ENCODE assay signal across 8 cellular contexts in the genomic region with DNA sequence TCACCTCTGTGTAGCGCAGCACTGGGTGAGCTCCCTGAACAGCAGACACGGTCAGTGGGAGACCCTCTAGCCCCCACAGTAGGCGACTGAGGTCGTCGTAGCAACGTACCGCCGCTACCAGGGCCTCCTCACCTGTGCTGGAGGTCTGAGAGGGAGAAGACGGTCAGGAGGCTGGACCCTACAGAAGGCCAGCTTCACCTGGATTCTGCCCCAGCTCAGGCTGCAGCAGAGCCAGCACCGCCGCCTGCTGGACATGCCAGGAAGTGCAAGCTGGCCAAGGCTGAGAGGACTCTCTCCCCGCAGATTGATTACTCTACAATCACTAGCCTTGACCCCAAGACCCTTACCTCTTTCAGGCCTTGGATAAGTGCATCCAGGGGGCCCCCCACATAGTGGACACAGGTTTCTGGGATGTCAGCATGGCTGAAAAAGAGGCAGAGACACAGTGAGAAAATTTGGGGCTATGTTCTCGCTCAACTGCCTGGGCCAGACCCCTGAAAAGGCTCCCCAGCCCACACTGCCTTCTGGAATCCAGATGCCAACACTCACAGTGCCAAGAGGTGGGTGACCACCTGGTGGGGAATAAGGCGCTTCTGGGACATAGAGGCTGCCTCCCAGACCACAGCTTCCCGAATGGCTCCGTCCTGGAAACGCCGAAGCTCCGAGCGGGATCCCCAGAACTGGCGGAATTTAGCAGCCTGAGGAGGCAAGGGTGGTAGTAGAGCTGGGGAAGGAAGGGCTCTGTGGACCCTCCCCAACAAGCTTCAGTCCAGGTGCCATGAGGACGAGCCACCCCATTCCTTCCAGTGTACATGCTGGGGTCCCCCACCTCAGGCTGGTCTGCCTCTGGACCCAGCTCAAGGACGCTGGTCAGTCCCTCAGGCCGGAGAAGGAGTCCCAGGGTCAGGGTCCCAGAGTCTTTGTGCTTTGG. TPM values are rescaled to one million over a fixed set of nuclear protein-coding genes. Genes with fewer than 3 reads are reported as not detected.
DNase-seq lines count a peak whose midpoint lies in the region; ATAC-seq and TF ChIP-seq lines count a peak whose summit lies in the region.

No MANE protein-coding gene starts in this region.

- H3K9me3 Mint-ChIP-seq in brain = no peaks in the 10 kb centered on the region

- peaks cover 4% of the 10 kb centered on the region for H3K4me1 Mint-ChIP-seq in brain

- TF ChIP-seq CTCF in HL-60 (IDR thresholded peaks at IDR 0.05; ENCODE audit: insufficient read depth, low read length) (peak; percentile 95), WERI-Rb-1 (IDR thresholded peaks at IDR 0.05; ENCODE audit: low read depth, low read length) (peak; percentile 99), brain (conservative IDR thresholded peaks at IDR 0.05) (peak; percentile 88 to 97)

- H3K27ac ChIP-seq in HL-60 (replicated peaks) (no peak overlapping the region), WERI-Rb-1 (no peak overlapping the region)

- no peaks in the 10 kb centered on the region for H3K9me3 ChIP-seq in WERI-Rb-1 (ENCODE audit: severe bottlenecking)

- H3K27me3 ChIP-seq in HL-60 (ENCODE audit: insufficient read depth, poor library complexity, severe bottlenecking) (no peaks in the 10 kb centered on the region), WERI-Rb-1 (ENCODE audit: insufficient read depth, low read depth, severe bottlenecking) (no peaks in the 10 kb centered on the region)

- ATAC-seq in GM21367 (IDR thresholded peaks at IDR 0.05; ENCODE audit: unreplicated experiment) = no peak

- peak overlapping the region in 1 of 5 experiments; percentile 12 for H3K4me3 Mint-ChIP-seq in brain

- no peaks in the 10 kb centered on the region for H3K27me3 Mint-ChIP-seq in brain

- H3K4me3 ChIP-seq in HL-60 (replicated peaks; ENCODE audit: insufficient read depth, low read length) = no peak overlapping the region
- H3K4me3 ChIP-seq in WERI-Rb-1 (ENCODE audit: low read depth, low read length) = no peak overlapping the region

- peaks cover 88% of the 10 kb centered on the region for H3K36me3 ChIP-seq in WERI-Rb-1

- H3K27ac Mint-ChIP-seq in brain = no peak overlapping the region

- DNase-seq in DMS114 treated with DMSO at 0.1 percent for 48 hours (lab: John Stamatoyannopoulos, UW; ENCODE audit: unreplicated experiment) = peak; percentile 4
- DNase-seq in HL-60 (ENCODE audit: low read depth in 1 of 2, low spot score in 1 of 2) = peak in 1 of 2 experiments; percentile 51
- peak; percentile 74 for DNase-seq in WERI-Rb-1
- peak; percentile 52 for DNase-seq in kidney tubule cell (ENCODE audit: low spot score)
- peak; percentile 54 to 66 (median 65) for DNase-seq in stimulated activated CD4-positive, alpha-beta T cell treated with anti-CD3 and anti-CD28 coated beads, TNF-alpha, amount 100 ng/mL, for 24 hours (ENCODE audit: low read depth in 3 of 3)
- DNase-seq in NCI-H446 treated with DMSO at 0.1 percent for 48 hours (lab: John Stamatoyannopoulos, UW) = no peak

- peaks cover 62% of the 10 kb centered on the region for H3K36me3 Mint-ChIP-seq in brain

RNA-seq across cellular contexts. Expression of a gene that starts 6.9 kb away (rescaled TPM):
- polyA plus RNA-seq in brain (ENCODE audit: insufficient read depth, low read depth, low replicate concordance) = 21.8 TPM

RNA-seq across cellular contexts. Expression of a gene that starts 19.4 kb away (rescaled TPM):
- polyA plus RNA-seq in brain (ENCODE audit: insufficient read depth, low read depth, low replicate concordance) = 0.90 TPM

RNA-seq across cellular contexts. Expression of a gene that starts 57.2 kb away (rescaled TPM):
- polyA plus RNA-seq in brain (ENCODE audit: insufficient read depth, low read depth, low replicate concordance) = 0.53 TPM
